Comparison of ENCODE assay signal across 23 cellular contexts in genomic region chr18:36745219-36745975, GRCh38.
"Had no signal": no experiment of that assay in that cellular context is flagged by ENCODE, and none has a peak within 500 bp of the region (broad histone marks: within the 10 kb centered on the region; RNA-seq: fewer than 3 reads in every experiment).

No MANE protein-coding gene starts in this region.

- H3K9me3 Mint-ChIP-seq: activated CD8-positive, alpha-beta T cell treated with anti-CD3 and anti-CD28 coated beads for 36 hours; activated naive CD8-positive, alpha-beta T cell treated with anti-CD3 and anti-CD28 coated beads, Interleukin-2, amount 10 ng/mL, durations not matched to agents 7 days and 5 days; activated T-cell treated with anti-CD3 and anti-CD28 coated beads, Interleukin-2, amount 50 U/mL, for 24 hours; activated T-helper 2 cell treated with anti-CD3 and anti-CD28 coated beads, Interferon-gamma antibody, Interleukin-2, Interleukin-4, amounts not matched to agents 10 μg/mL and 5 μg/mL and 100 μg/mL, durations not matched to agents 14 hours and 24 hours and 36 hours; central memory CD8-positive, alpha-beta T cell had no signal

- H3K9me3 ChIP-seq: colonic mucosa, tibial artery, vagina had no signal

- DNase-seq: activated CD4-positive, alpha-beta T cell treated with anti-CD3 and anti-CD28 coated beads for 48 hours; activated CD4-positive, CD25-positive, alpha-beta regulatory T cell; activated CD8-positive, alpha-beta T cell treated with anti-CD3 and anti-CD28 coated beads for 36 hours; activated naive CD4-positive, alpha-beta T cell treated with Interleukin-2 at 50 U/mL for 16 hours; activated naive CD8-positive, alpha-beta T cell treated with anti-CD3 and anti-CD28 coated beads, Interleukin-2, amount 10 ng/mL, durations not matched to agents 7 days and 5 days; activated T-cell treated with anti-CD3 and anti-CD28 coated beads, Interleukin-2, amount 50 U/mL, for 24 hours; amygdala; colonic mucosa; left colon; nephron progenitor cell; occipital lobe; posterior cingulate gyrus; retina; spleen; stimulated activated naive CD4-positive, alpha-beta T cell; substantia nigra; tibial artery had no signal

- H3K36me3 Mint-ChIP-seq: activated naive CD8-positive, alpha-beta T cell treated with anti-CD3 and anti-CD28 coated beads, Interleukin-2, amount 10 ng/mL, durations not matched to agents 7 days and 5 days; mesothelial cell of epicardium had no signal

- H3K4me1 ChIP-seq: colonic mucosa, spleen, tibial artery, vagina had no signal

- H3K27me3 ChIP-seq: colonic mucosa, hepatocyte, spleen, tibial artery, vagina had no signal

- H3K27ac Mint-ChIP-seq: activated CD8-positive, alpha-beta T cell treated with anti-CD3 and anti-CD28 coated beads for 36 hours; activated naive CD8-positive, alpha-beta T cell treated with anti-CD3 and anti-CD28 coated beads, Interleukin-2, amount 10 ng/mL, durations not matched to agents 7 days and 5 days; activated T-cell treated with anti-CD3 and anti-CD28 coated beads, Interleukin-2, amount 50 U/mL, for 24 hours; activated T-helper 2 cell treated with anti-CD3 and anti-CD28 coated beads, Interferon-gamma antibody, Interleukin-2, Interleukin-4, amounts not matched to agents 10 μg/mL and 5 μg/mL and 100 μg/mL, durations not matched to agents 14 hours and 24 hours and 36 hours; mesothelial cell of epicardium had no signal

- H3K4me3 ChIP-seq: colonic mucosa, hepatocyte, lung, spleen, tibial artery, vagina had no signal

- H3K36me3 ChIP-seq: colonic mucosa, spleen, vagina had no signal

- H3K27ac ChIP-seq: colonic mucosa, hepatocyte, spleen, tibial artery, vagina had no signal

- H3K4me1 Mint-ChIP-seq: central memory CD8-positive, alpha-beta T cell; mesothelial cell of epicardium; nephron progenitor cell had no signal

- ATAC-seq: activated CD8-positive, alpha-beta T cell treated with anti-CD3 and anti-CD28 coated beads for 36 hours had no signal

- H3K4me3 Mint-ChIP-seq: activated CD8-positive, alpha-beta T cell treated with anti-CD3 and anti-CD28 coated beads for 36 hours; activated naive CD8-positive, alpha-beta T cell treated with anti-CD3 and anti-CD28 coated beads, Interleukin-2, amount 10 ng/mL, durations not matched to agents 7 days and 5 days; activated T-cell treated with anti-CD3 and anti-CD28 coated beads, Interleukin-2, amount 50 U/mL, for 24 hours; central memory CD8-positive, alpha-beta T cell; mesothelial cell of epicardium; nephron progenitor cell had no signal
